ENCODE assay signal across 14 cellular contexts in genomic region chr7:124992881-124993562, GRCh38.
A peak's percentile ranks its signal among the peaks of the same experiment; 100 is the strongest.
DNase-seq lines count a peak whose midpoint lies in the region; ATAC-seq and TF ChIP-seq lines count a peak whose summit lies in the region.
"Had no signal": no experiment of that assay in that cellular context is flagged by ENCODE, and none has a peak within 500 bp of the region (broad histone marks: within the 10 kb centered on the region; RNA-seq: fewer than 3 reads in every experiment).

No MANE protein-coding gene starts in this region.

- no peaks in the 10 kb centered on the region for H3K9me3 Mint-ChIP-seq in HFFc6
- H3K9me3 Mint-ChIP-seq in activated CD8-positive, alpha-beta T cell treated with anti-CD3 and anti-CD28 coated beads, Interleukin-2, amount 10 ng/mL, durations not matched to agents 7 days and 5 days (ENCODE audit: insufficient read depth): no peaks in the 10 kb centered on the region
- H3K9me3 Mint-ChIP-seq: IgD-negative memory B cell had no signal

- no peak for ATAC-seq in activated CD8-positive, alpha-beta T cell treated with anti-CD3 and anti-CD28 coated beads, Interleukin-2, amount 10 ng/mL, durations not matched to agents 7 days and 5 days

- H3K27me3 Mint-ChIP-seq in HFFc6 (ENCODE audit: insufficient read depth): no peaks in the 10 kb centered on the region; the same call in 1 of the 2 replicates
- no peaks in the 10 kb centered on the region for H3K27me3 Mint-ChIP-seq in activated CD8-positive, alpha-beta T cell treated with anti-CD3 and anti-CD28 coated beads, Interleukin-2, amount 10 ng/mL, durations not matched to agents 7 days and 5 days (ENCODE audit: low read depth)
- H3K27me3 Mint-ChIP-seq: activated naive CD4-positive, alpha-beta T cell treated with anti-CD3 and anti-CD28 coated beads, Interleukin-2, amount 10 ng/mL, durations not matched to agents 7 days and 5 days; B cell; IgD-negative memory B cell had no signal

- H3K4me1 Mint-ChIP-seq in HFFc6 (ENCODE audit: low read depth): peaks cover 25% of the 10 kb centered on the region
- no peaks in the 10 kb centered on the region for H3K4me1 Mint-ChIP-seq in activated CD8-positive, alpha-beta T cell treated with anti-CD3 and anti-CD28 coated beads, Interleukin-2, amount 10 ng/mL, durations not matched to agents 7 days and 5 days (ENCODE audit: low read depth)
- H3K4me1 Mint-ChIP-seq: activated naive CD4-positive, alpha-beta T cell treated with anti-CD3 and anti-CD28 coated beads, Interleukin-2, amount 10 ng/mL, durations not matched to agents 7 days and 5 days; B cell had no signal

- peak overlapping the region; percentile 87 for H3K27ac Mint-ChIP-seq in HFFc6
- no peak overlapping the region for H3K27ac Mint-ChIP-seq in activated CD8-positive, alpha-beta T cell treated with anti-CD3 and anti-CD28 coated beads, Interleukin-2, amount 10 ng/mL, durations not matched to agents 7 days and 5 days
- H3K27ac Mint-ChIP-seq: activated naive CD4-positive, alpha-beta T cell treated with anti-CD3 and anti-CD28 coated beads, Interleukin-2, amount 10 ng/mL, durations not matched to agents 7 days and 5 days; B cell; IgD-negative memory B cell had no signal

- CTCF ChIA-PET in activated CD8-positive, alpha-beta T cell treated with anti-CD3 and anti-CD28 coated beads, Interleukin-2, amount 10 ng/mL, durations not matched to agents 7 days and 5 days (lab: Charles Lee): no interaction called here

- H3K4me3 Mint-ChIP-seq in HFFc6: peak overlapping the region; percentile 72
- H3K4me3 Mint-ChIP-seq in activated CD8-positive, alpha-beta T cell treated with anti-CD3 and anti-CD28 coated beads, Interleukin-2, amount 10 ng/mL, durations not matched to agents 7 days and 5 days: no peak overlapping the region
- H3K4me3 Mint-ChIP-seq: activated naive CD4-positive, alpha-beta T cell treated with anti-CD3 and anti-CD28 coated beads, Interleukin-2, amount 10 ng/mL, durations not matched to agents 7 days and 5 days; B cell; IgD-negative memory B cell had no signal

- DNase-seq in A172 (ENCODE audit: low spot score): peak; percentile 88
- DNase-seq in HFFc6: peak; percentile 78
- DNase-seq in amniotic epithelial cell (ENCODE audit: low read depth): peak; percentile 95
- peak; percentile 15 for DNase-seq in iPS-NIHi7 (ENCODE audit: extremely low spot score)
- DNase-seq in activated CD8-positive, alpha-beta T cell treated with anti-CD3 and anti-CD28 coated beads, Interleukin-2, amount 10 ng/mL, durations not matched to agents 7 days and 5 days: no peak
- no peak for DNase-seq in DMS79 (lab: John Stamatoyannopoulos, UW)
- DNase-seq in DMS 273 treated with DMSO at 0.1 percent for 48 hours (lab: John Stamatoyannopoulos, UW): no peak
- DNase-seq in NCI-H2029 treated with DMSO at 0.1 percent for 48 hours (lab: John Stamatoyannopoulos, UW): no peak
- DNase-seq: activated CD4-positive, alpha-beta T cell treated with anti-CD3 and anti-CD28 coated beads, Interleukin-2, amount 50 U/mL, for 1 hour; activated naive CD4-positive, alpha-beta T cell treated with anti-CD3 and anti-CD28 coated beads, Interleukin-2, amount 10 ng/mL, durations not matched to agents 7 days and 5 days; NCI-H2171; SHP77 had no signal

- POLR2A ChIA-PET in activated CD8-positive, alpha-beta T cell treated with anti-CD3 and anti-CD28 coated beads, Interleukin-2, amount 10 ng/mL, durations not matched to agents 7 days and 5 days (lab: Charles Lee): no interaction called here

- H3K36me3 Mint-ChIP-seq in HFFc6 (ENCODE audit: low read depth): no peaks in the 10 kb centered on the region
- H3K36me3 Mint-ChIP-seq in activated CD8-positive, alpha-beta T cell treated with anti-CD3 and anti-CD28 coated beads, Interleukin-2, amount 10 ng/mL, durations not matched to agents 7 days and 5 days (ENCODE audit: low read depth): no peaks in the 10 kb centered on the region
- H3K36me3 Mint-ChIP-seq: activated naive CD4-positive, alpha-beta T cell treated with anti-CD3 and anti-CD28 coated beads, Interleukin-2, amount 10 ng/mL, durations not matched to agents 7 days and 5 days; IgD-negative memory B cell had no signal

- no peak for TF ChIP-seq CTCF in HFFc6 (IDR thresholded peaks at IDR 0.05)

Comparison
In these comparisons a context has a peak if more than half of its experiments do, and no peak if none do; other contexts are left out.
1. DNase-seq: peak in A172 (single experiment), HFFc6 (single experiment), amniotic epithelial cell (single experiment) and iPS-NIHi7 (single experiment); none in activated CD8-positive, alpha-beta T cell treated with anti-CD3 and anti-CD28 coated beads, Interleukin-2, amount 10 ng/mL, durations not matched to agents 7 days and 5 days (single experiment), DMS79 (single experiment), DMS 273 treated with DMSO at 0.1 percent for 48 hours (single experiment) and NCI-H2029 treated with DMSO at 0.1 percent for 48 hours (single experiment).